ENCODE assay signal across 8 cellular contexts in genomic region chr10:43110318-43111071, GRCh38. TPM values are rescaled to one million over a fixed set of nuclear protein-coding genes. Genes with fewer than 3 reads are reported as not detected.
DNase-seq lines count a peak whose midpoint lies in the region; ATAC-seq and TF ChIP-seq lines count a peak whose summit lies in the region.

No MANE protein-coding gene starts in this region.

- 88 to 100% methylated on average over 3 to 7 of the region's 7 CpGs for WGBS in endodermal cell (ENCODE audit: insufficient coverage in 1 of 2, insufficient read length in 1 of 2), 2 experiments

- DNase-seq in left cardiac atrium (no peak), immature natural killer cell (no peak), endodermal cell (no peak), NCI-H1048 (lab: John Stamatoyannopoulos, UW) (no peak)
- DNase-seq in stimulated activated CD4-positive, alpha-beta T cell treated with anti-CD3 and anti-CD28 coated beads, Interleukin-2, amount 100 ng/mL, for 24 hours, result no peak

- H3K9me3 ChIP-seq in BLaER1 (no peaks in the 10 kb centered on the region), endodermal cell (ENCODE audit: control insufficient read depth, low read length) (no peaks in the 10 kb centered on the region)

- H3K27ac Mint-ChIP-seq in immature natural killer cell, result no peak overlapping the region
- no peak overlapping the region for H3K27ac Mint-ChIP-seq in endodermal cell

- no peaks in the 10 kb centered on the region for H4K20me1 ChIP-seq in BLaER1

- H3K36me3 Mint-ChIP-seq in immature natural killer cell, result no peaks in the 10 kb centered on the region
- H3K36me3 Mint-ChIP-seq in endodermal cell (ENCODE audit: low read depth), result no peaks in the 10 kb centered on the region

- H3K27me3 ChIP-seq in BLaER1 (no peaks in the 10 kb centered on the region), endodermal cell (ENCODE audit: control insufficient read depth, insufficient read depth, low read length, poor library complexity, severe bottlenecking) (no peaks in the 10 kb centered on the region)

- H3K4me1 ChIP-seq in BLaER1 (peaks cover 70% of the 10 kb centered on the region), endodermal cell (ENCODE audit: control insufficient read depth, insufficient read depth, low read length) (no peaks in the 10 kb centered on the region)

- H3K4me3 Mint-ChIP-seq in immature natural killer cell (no peak overlapping the region), endodermal cell (no peak overlapping the region)

- ATAC-seq in GM21381 (IDR thresholded peaks at IDR 0.05; ENCODE audit: unreplicated experiment), result peak; percentile 59
- peak; percentile 47 for ATAC-seq in HG03521 (IDR thresholded peaks at IDR 0.05; ENCODE audit: unreplicated experiment)
- ATAC-seq in left cardiac atrium, result peak; percentile 4 to 24

- TF ChIP-seq CTCF in endodermal cell (conservative IDR thresholded peaks at IDR 0.05), result no peak

- H3K4me3 ChIP-seq in BLaER1 (no peak overlapping the region), endodermal cell (ENCODE audit: low read length) (no peak overlapping the region)

- H3K36me3 ChIP-seq in BLaER1, result no peaks in the 10 kb centered on the region
- no peaks in the 10 kb centered on the region for H3K36me3 ChIP-seq in endodermal cell (ENCODE audit: control insufficient read depth, insufficient read depth, low read length)

- H3K9me3 Mint-ChIP-seq in immature natural killer cell (no peaks in the 10 kb centered on the region), endodermal cell (no peaks in the 10 kb centered on the region)

- H3K27me3 Mint-ChIP-seq in immature natural killer cell (ENCODE audit: low read depth in 3 of 3) (peaks cover 0 to 4% (median 2%) of the 10 kb centered on the region in 3 donors), endodermal cell (ENCODE audit: insufficient read depth) (no peaks in the 10 kb centered on the region)

- H3K4me1 Mint-ChIP-seq in immature natural killer cell (peaks cover 13 to 16% of the 10 kb centered on the region in 2 donors), endodermal cell (no peaks in the 10 kb centered on the region)

- H3K9ac ChIP-seq in BLaER1, result peak overlapping the region; percentile 53
- H3K9ac ChIP-seq in endodermal cell (ENCODE audit: extremely low read depth, low read length, poor library complexity, severe bottlenecking), result no peak overlapping the region

- peak overlapping the region; percentile 56 for H3K4me2 ChIP-seq in BLaER1

- H3K27ac ChIP-seq in BLaER1 (peak overlapping the region; percentile 81), endodermal cell (ENCODE audit: low read depth, low read length) (no peak overlapping the region)

- intact Hi-C loops in left cardiac atrium (cut with DNase I), result no loop called here

RNA-seq across cellular contexts. Expression of gene CSGALNACT2, which starts 27.8 kb away (rescaled TPM):
- 10 to 100 TPM; 12.0 to 17.0 TPM for total RNA-seq in left cardiac atrium
- polyA plus RNA-seq in immature natural killer cell, result 10 to 100 TPM; 14.8 to 27.6 (median 17.6) TPM
- 1 to 10 TPM; 7.3 to 8.6 TPM for total RNA-seq in endodermal cell
- 13.6 TPM for polyA plus RNA-seq in endodermal cell (2013, experiment 1 of 2)
- polyA plus RNA-seq in endodermal cell (2013, experiment 2 of 2), result 12.1 TPM

RNA-seq across cellular contexts. Expression of gene RET, which starts 33.6 kb away (rescaled TPM):
- total RNA-seq in left cardiac atrium (1 to 10 TPM in 1 of 2 donors, under 1 TPM in 1; 0.84 to 6.1 TPM), endodermal cell (1 to 10 TPM; 1.2 to 3.5 TPM)
- polyA plus RNA-seq in immature natural killer cell, result under 1 TPM in 1 of 3 donors, not detected in 2; 0.27 TPM
- 2.6 TPM for polyA plus RNA-seq in endodermal cell (2013, experiment 1 of 2)
- polyA plus RNA-seq in endodermal cell (2013, experiment 2 of 2), result 2.3 TPM
